In the genomic region with DNA sequence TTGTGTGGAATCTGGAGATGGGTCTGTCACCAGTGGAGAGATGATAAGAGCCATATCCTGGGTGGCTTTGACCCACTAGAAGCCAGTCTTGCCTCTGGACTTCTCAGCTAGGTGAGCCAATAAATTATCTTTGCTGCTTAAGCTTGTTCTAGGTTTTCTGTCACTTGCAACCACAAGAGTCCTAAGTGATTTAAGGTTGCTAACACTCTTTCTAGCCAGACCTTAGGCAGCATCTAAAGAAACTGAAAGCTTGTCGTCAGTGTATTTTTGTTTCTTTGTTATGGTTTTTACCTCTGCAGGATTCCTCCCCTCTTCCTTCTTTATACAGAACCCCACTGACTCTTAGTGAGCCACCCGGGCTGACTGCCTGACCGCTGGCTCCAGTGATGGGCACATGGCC, we compare ENCODE assay signal across 29 cellular contexts.
"Had no signal": no experiment of that assay in that cellular context is flagged by ENCODE, and none has a peak within 500 bp of the region (broad histone marks: within the 10 kb centered on the region; RNA-seq: fewer than 3 reads in every experiment).

No MANE protein-coding gene starts in this region.

- H3K9me3 ChIP-seq: lower lobe of right lung, neutrophil, right lobe of liver, uterus had no signal

- H3K27ac ChIP-seq: epithelial cell of prostate, esophagus squamous epithelium, heart right ventricle, left lung, lower lobe of right lung, neutrophil, right lobe of liver, uterus had no signal

- H3K4me1 ChIP-seq: uterus had no signal

- ATAC-seq: activated naive CD4-positive, alpha-beta T cell treated with anti-CD3 and anti-CD28 coated beads, Interleukin-2, amount 50 U/mL, for 72 hours; activated T-helper 17 cell treated with anti-CD3 and anti-CD28 coated beads, Interleukin-2, amount 50 U/mL, for 72 hours; heart right ventricle; left lung; lower lobe of right lung; right lobe of liver; stimulated activated naive CD8-positive, alpha-beta T cell treated with anti-CD3 and anti-CD28 coated beads, Interleukin-15, Interleukin-2, amounts not matched to agents 100 U/mL and 50 U/mL, for 24 hours; T-helper 17 cell; WTC11 had no signal

- H3K36me3 ChIP-seq: esophagus squamous epithelium, heart right ventricle, left lung, lower lobe of right lung, neutrophil, right lobe of liver, uterus had no signal

- H3K27ac Mint-ChIP-seq: activated CD4-positive, alpha-beta memory T cell treated with anti-CD3 and anti-CD28 coated beads, Interleukin-2, amount 10 ng/mL, durations not matched to agents 7 days and 5 days; nephron progenitor cell; T-helper 17 cell; type B pancreatic cell; WTC11 had no signal

- H3K27me3 ChIP-seq: heart right ventricle, left lung, right lobe of liver, uterus had no signal

- H3K9me3 Mint-ChIP-seq: type B pancreatic cell had no signal

- DNase-seq: activated CD4-positive, alpha-beta memory T cell treated with anti-CD3 and anti-CD28 coated beads, Interleukin-2, amount 10 ng/mL, durations not matched to agents 7 days and 5 days; activated CD4-positive, alpha-beta T cell treated with anti-CD3 and anti-CD28 coated beads for 1 hour; activated CD4-positive, alpha-beta T cell treated with anti-CD3 and anti-CD28 coated beads, Interleukin-2, amount 10 ng/mL, durations not matched to agents 7 days and 5 days; activated CD8-positive, alpha-beta memory T cell treated with anti-CD3 and anti-CD28 coated beads, Interleukin-2, amount 50 U/mL, for 48 hours; activated gamma-delta T cell treated with Interleukin-2 at 50 U/mL for 16 hours; activated T-cell treated with anti-CD3 and anti-CD28 coated beads, Interleukin-2, amount 50 U/mL, for 24 hours; dermis blood vessel endothelial cell; effector CD4-positive, alpha-beta T cell; esophagus squamous epithelium; foreskin melanocyte; heart right ventricle; left lung; lower lobe of right lung; mesenchymal stem cell; nephron progenitor cell; right lobe of liver; stimulated activated CD4-positive, alpha-beta T cell treated with anti-CD3 and anti-CD28 coated beads, Interleukin-12 subunit alpha, Interleukin-12 subunit beta, amount 100 ng/mL, for 4 hours; stimulated activated CD4-positive, alpha-beta T cell treated with anti-CD3 and anti-CD28 coated beads, Interleukin-4, amount 100 ng/mL, for 1 hour; stimulated activated naive CD8-positive, alpha-beta T cell treated with anti-CD3 and anti-CD28 coated beads, Interleukin-15, Interleukin-2, amounts not matched to agents 100 U/mL and 50 U/mL, for 24 hours; substantia nigra; T-helper 17 cell; T1000; uterus had no signal

- H3K4me3 Mint-ChIP-seq: activated CD4-positive, alpha-beta memory T cell treated with anti-CD3 and anti-CD28 coated beads, Interleukin-2, amount 10 ng/mL, durations not matched to agents 7 days and 5 days; activated CD4-positive, alpha-beta T cell treated with anti-CD3 and anti-CD28 coated beads, Interleukin-2, amount 10 ng/mL, durations not matched to agents 7 days and 5 days; activated T-cell treated with anti-CD3 and anti-CD28 coated beads, Interleukin-2, amount 50 U/mL, for 24 hours; nephron progenitor cell; T-helper 17 cell; type B pancreatic cell; WTC11 had no signal

- H3K4me3 ChIP-seq: esophagus squamous epithelium, heart right ventricle, left lung, lower lobe of right lung, right lobe of liver, uterus had no signal

- H3K27me3 Mint-ChIP-seq: activated CD4-positive, alpha-beta memory T cell treated with anti-CD3 and anti-CD28 coated beads, Interleukin-2, amount 10 ng/mL, durations not matched to agents 7 days and 5 days; activated CD4-positive, alpha-beta T cell treated with anti-CD3 and anti-CD28 coated beads, Interleukin-2, amount 10 ng/mL, durations not matched to agents 7 days and 5 days; activated T-cell treated with anti-CD3 and anti-CD28 coated beads, Interleukin-2, amount 50 U/mL, for 24 hours; activated T-helper 17 cell treated with anti-CD3 and anti-CD28 coated beads, Interleukin-2, amount 50 U/mL, for 72 hours; T-helper 17 cell; type B pancreatic cell had no signal
